Comparison of ENCODE assay signal across 37 cellular contexts in genomic region chr7:17055596-17055995, GRCh38.
"Had no signal": no experiment of that assay in that cellular context is flagged by ENCODE, and none has a peak within 500 bp of the region (broad histone marks: within the 10 kb centered on the region; RNA-seq: fewer than 3 reads in every experiment).

No MANE protein-coding gene starts in this region.

- H3K4me1 Mint-ChIP-seq: brain had no signal

- H3K9me3 ChIP-seq: Peyer's patch, SK-N-SH had no signal

- H3K4me3 Mint-ChIP-seq: activated CD4-positive, alpha-beta memory T cell treated with anti-CD3 and anti-CD28 coated beads for 36 hours; activated CD4-positive, alpha-beta T cell treated with anti-CD3 and anti-CD28 coated beads for 36 hours; activated CD4-positive, alpha-beta T cell treated with anti-CD3 and anti-CD28 coated beads, Interleukin-2, amount 10 ng/mL, durations not matched to agents 7 days and 5 days; activated CD8-positive, alpha-beta memory T cell treated with anti-CD3 and anti-CD28 coated beads, Interleukin-2, amount 10 ng/mL, durations not matched to agents 7 days and 5 days; activated naive CD4-positive, alpha-beta T cell treated with anti-CD3 and anti-CD28 coated beads, Interleukin-2, amount 10 ng/mL, durations not matched to agents 7 days and 5 days; activated naive CD8-positive, alpha-beta T cell; activated naive CD8-positive, alpha-beta T cell treated with anti-CD3 and anti-CD28 coated beads, Interleukin-2, amount 50 U/mL, for 24 hours; brain; T-helper 1 cell treated with Interleukin-12 subunit alpha and Interleukin-12 subunit beta and Interleukin-4 antibody, amounts not matched to agents 30 μg/mL and 1 μg/mL, for 36 hours; T-helper 2 cell treated with Interferon-gamma antibody and Interleukin-4, amounts not matched to agents 5 μg/mL and 100 μg/mL, for 36 hours; WTC11 had no signal

- H3K4me2 ChIP-seq: SK-N-SH had no signal

- DNase-seq: activated CD4-positive, alpha-beta memory T cell treated with anti-CD3 and anti-CD28 coated beads for 36 hours; activated CD4-positive, alpha-beta T cell treated with anti-CD3 and anti-CD28 coated beads for 36 hours; activated CD4-positive, alpha-beta T cell treated with anti-CD3 and anti-CD28 coated beads, Interleukin-2, amount 10 ng/mL, durations not matched to agents 7 days and 5 days; activated CD8-positive, alpha-beta memory T cell treated with anti-CD3 and anti-CD28 coated beads for 24 hours; activated CD8-positive, alpha-beta memory T cell treated with anti-CD3 and anti-CD28 coated beads, Interleukin-2, amount 10 ng/mL, durations not matched to agents 7 days and 5 days; activated CD8-positive, alpha-beta memory T cell treated with anti-CD3 and anti-CD28 coated beads, Interleukin-2, amount 50 U/mL, for 48 hours; activated effector memory CD4-positive, alpha-beta T cell treated with Interleukin-2 at 50 U/mL for 16 hours; activated naive CD4-positive, alpha-beta T cell treated with anti-CD3 and anti-CD28 coated beads, Interleukin-2, amount 10 ng/mL, durations not matched to agents 7 days and 5 days; activated naive CD8-positive, alpha-beta T cell treated with anti-CD3 and anti-CD28 coated beads, Interleukin-2, amount 50 U/mL, for 24 hours; activated T-cell treated with anti-CD3 and anti-CD28 coated beads, Interleukin-2, amount 50 U/mL, for 48 hours; anterior cingulate cortex; central memory CD4-positive, alpha-beta T cell; Kasumi-1; KG1; NCI-H1092 treated with DMSO at 0.1 percent for 48 hours; NCI-H1417; NCI-H146; NCI-H187; NCI-H2029 treated with DMSO at 0.1 percent for 48 hours; NCI-H2107; NCI-H2171; NCI-H510A; NCI-H526; NCI-H748 treated with DMSO at 0.1 percent for 48 hours; NK-92 treated with Interleukin-12 subunit alpha and Interleukin-12 subunit beta, amount 100 ng/mL, for 24 hours; PC-3; Peyer's patch; RPMI8226; SHP77 treated with DMSO at 0.1 percent for 48 hours; SK-N-SH had no signal

- H3K9ac ChIP-seq: SK-N-SH had no signal

- H3K36me3 ChIP-seq: Peyer's patch, SJSA1 had no signal

- H3K9me3 Mint-ChIP-seq: activated CD4-positive, alpha-beta memory T cell treated with anti-CD3 and anti-CD28 coated beads for 36 hours; activated naive CD8-positive, alpha-beta T cell treated with anti-CD3 and anti-CD28 coated beads, Interleukin-2, amount 50 U/mL, for 24 hours had no signal

- H3K27me3 Mint-ChIP-seq: activated CD4-positive, alpha-beta memory T cell treated with anti-CD3 and anti-CD28 coated beads for 36 hours; activated CD4-positive, alpha-beta T cell treated with anti-CD3 and anti-CD28 coated beads for 36 hours; activated CD8-positive, alpha-beta memory T cell treated with anti-CD3 and anti-CD28 coated beads, Interleukin-2, amount 10 ng/mL, durations not matched to agents 7 days and 5 days had no signal

- H3K27ac ChIP-seq: Peyer's patch had no signal

- H3K4me3 ChIP-seq: Peyer's patch, SJSA1 had no signal

- H3K9me2 ChIP-seq: SK-N-SH had no signal

- H3K4me1 ChIP-seq: Peyer's patch had no signal

- ATAC-seq: activated CD4-positive, alpha-beta T cell treated with anti-CD3 and anti-CD28 coated beads for 36 hours; activated CD4-positive, CD25-positive, alpha-beta regulatory T cell treated with anti-CD3 and anti-CD28 coated beads, Interleukin-2, amount 50 U/mL, for 24 hours; activated CD8-positive, alpha-beta memory T cell treated with anti-CD3 and anti-CD28 coated beads, Interleukin-2, amount 10 ng/mL, durations not matched to agents 7 days and 5 days; activated naive CD8-positive, alpha-beta T cell treated with anti-CD3 and anti-CD28 coated beads, Interleukin-2, amount 50 U/mL, for 24 hours; PC-3; WTC11 had no signal

- H3K36me3 Mint-ChIP-seq: activated CD4-positive, alpha-beta memory T cell treated with anti-CD3 and anti-CD28 coated beads for 36 hours; brain had no signal

- H3K27me3 ChIP-seq: Peyer's patch, SJSA1 had no signal

- H3K27ac Mint-ChIP-seq: activated CD4-positive, alpha-beta memory T cell treated with anti-CD3 and anti-CD28 coated beads for 36 hours; activated CD4-positive, alpha-beta T cell treated with anti-CD3 and anti-CD28 coated beads for 36 hours; activated CD4-positive, alpha-beta T cell treated with anti-CD3 and anti-CD28 coated beads, Interleukin-2, amount 10 ng/mL, durations not matched to agents 7 days and 5 days; activated CD8-positive, alpha-beta memory T cell treated with anti-CD3 and anti-CD28 coated beads, Interleukin-2, amount 10 ng/mL, durations not matched to agents 7 days and 5 days; activated naive CD8-positive, alpha-beta T cell; activated naive CD8-positive, alpha-beta T cell treated with anti-CD3 and anti-CD28 coated beads, Interleukin-2, amount 50 U/mL, for 24 hours; brain; T-helper 1 cell treated with Interleukin-12 subunit alpha and Interleukin-12 subunit beta and Interleukin-4 antibody, amounts not matched to agents 30 μg/mL and 1 μg/mL, for 36 hours; T-helper 2 cell treated with Interferon-gamma antibody and Interleukin-4, amounts not matched to agents 5 μg/mL and 100 μg/mL, for 36 hours; WTC11 had no signal
